ENCODE assay signal across 16 cellular contexts in genomic region chr5:114327987-114328386, GRCh38. TPM values are rescaled to one million over a fixed set of nuclear protein-coding genes. Genes with fewer than 3 reads are reported as not detected.
DNase-seq lines count a peak whose midpoint lies in the region; ATAC-seq and TF ChIP-seq lines count a peak whose summit lies in the region.
"Had no signal": no experiment of that assay in that cellular context is flagged by ENCODE, and none has a peak within 500 bp of the region (broad histone marks: within the 10 kb centered on the region; RNA-seq: fewer than 3 reads in every experiment).

No MANE protein-coding gene starts in this region.

- H3K27ac ChIP-seq in ascending aorta, result no peak overlapping the region

- DNase-seq in SW480 (ENCODE audit: low spot score) (peak; percentile 14), HPDE6-E6E7 (ENCODE audit: extremely low spot score) (no peak), ascending aorta (ENCODE audit: low spot score in 2 of 2) (no peak), GM20000 (ENCODE audit: low spot score) (no peak)
- DNase-seq in stimulated activated CD4-positive, alpha-beta T cell treated with anti-CD3 and anti-CD28 coated beads, Interleukin-2, amount 100 ng/mL, for 48 hours, result no peak
- DNase-seq: C1 segment of cervical spinal cord; Calu3; CD4-positive, alpha-beta T cell; DMS 273 treated with DMSO at 0.1 percent for 48 hours; Karpas-422 had no signal

- no peak for TF ChIP-seq CTCF in ascending aorta (IDR thresholded peaks at IDR 0.05)
- no peak for TF ChIP-seq CTCF in GM20000 (IDR thresholded peaks at IDR 0.05; ENCODE audit: extremely low read depth, missing control alignments)

- peak; percentile 72 for ATAC-seq in GM19351 (IDR thresholded peaks at IDR 0.05; ENCODE audit: unreplicated experiment)
- ATAC-seq in HG02885 (IDR thresholded peaks at IDR 0.05; ENCODE audit: poor library complexity, unreplicated experiment), result peak; percentile 46
- peak; percentile 51 for ATAC-seq in HG03354 (IDR thresholded peaks at IDR 0.05; ENCODE audit: poor library complexity, severe bottlenecking, unreplicated experiment)
- ATAC-seq: K562 had no signal

- no peaks in the 10 kb centered on the region for H3K36me3 ChIP-seq in ascending aorta
- H3K36me3 ChIP-seq: HAP-1 had no signal

- no peaks in the 10 kb centered on the region for H3K4me1 ChIP-seq in ascending aorta
- H3K4me1 ChIP-seq: HAP-1 had no signal

- intact Hi-C loops in ascending aorta (cut with DNase I), result no loop called here

- no peaks in the 10 kb centered on the region for H3K9me3 ChIP-seq in ascending aorta
- H3K9me3 ChIP-seq: HAP-1 had no signal

- no peaks in the 10 kb centered on the region for H3K27me3 ChIP-seq in ascending aorta

- no peak overlapping the region for H3K4me3 ChIP-seq in ascending aorta
- H3K4me3 ChIP-seq: HAP-1, K562 had no signal

RNA-seq across cellular contexts. Expression of gene KCNN2, which starts 33.9 kb away (rescaled TPM):
- 10.0 TPM for total RNA-seq in ascending aorta
- total RNA-seq: B cell; CD4-positive, alpha-beta T cell had no signal
